In the genomic region with DNA sequence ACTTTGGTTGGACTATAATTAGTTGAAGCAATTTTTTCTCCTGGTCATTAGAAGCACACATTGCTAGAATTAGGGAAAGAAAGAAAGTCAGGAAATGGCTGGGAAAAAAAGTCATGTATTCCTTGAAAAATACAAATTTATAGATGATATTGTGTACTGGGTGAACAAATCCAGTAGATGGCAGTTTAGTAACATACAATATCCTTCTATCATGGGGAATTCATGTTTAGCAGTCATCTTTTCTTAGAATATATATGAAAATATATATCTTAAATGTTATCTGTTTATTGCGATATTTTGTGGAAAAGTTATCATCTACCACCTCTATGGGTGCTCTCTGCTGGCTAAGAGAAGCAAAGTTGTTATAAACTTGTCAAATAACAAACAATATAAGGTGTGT, we compare ENCODE assay signal across 8 cellular contexts. TPM values are rescaled to one million over a fixed set of nuclear protein-coding genes. Genes with fewer than 3 reads are reported as not detected.
DNase-seq lines count a peak whose midpoint lies in the region; TF ChIP-seq lines count a peak whose summit lies in the region.
"Had no signal": no experiment of that assay in that cellular context is flagged by ENCODE, and none has a peak within 500 bp of the region (broad histone marks: within the 10 kb centered on the region; RNA-seq: fewer than 3 reads in every experiment).

No MANE protein-coding gene starts in this region.

- H3K27me3 ChIP-seq in mammary epithelial cell (ENCODE audit: insufficient read depth, low read length) (peaks cover 6% of the 10 kb centered on the region), testis (no peaks in the 10 kb centered on the region)

- H2AFZ ChIP-seq in mammary epithelial cell (ENCODE audit: low read depth, low read length) = no peak overlapping the region

- intact Hi-C loops in mammary epithelial cell (cut with micrococcal nuclease) (loop anchor here (5.0 kb wide), 1 partner anchor 428 kb away; no protein-coding TSS in a partner anchor), testis (cut with DNase I; ENCODE audit: low total_unique reads) (no loop called here)

- no peak overlapping the region for H3K27ac Mint-ChIP-seq in neural crest cell (ENCODE audit: unreplicated experiment)

- no peak overlapping the region for H3K27ac ChIP-seq in mammary epithelial cell (ENCODE audit: insufficient read depth, low read depth, low read length)
- no peak overlapping the region for H3K27ac ChIP-seq in coronary artery
- no peak overlapping the region for H3K27ac ChIP-seq in testis

- CTCF ChIA-PET in GM10248 (lab: Yijun Ruan, JAX) = no interaction called here
- CTCF ChIA-PET in mammary epithelial cell (lab: Charles Lee; ENCODE audit: low non-redundant PET) = no interaction called here

- H4K20me1 ChIP-seq in mammary epithelial cell (ENCODE audit: insufficient read depth, low read length) = no peaks in the 10 kb centered on the region

- H3K36me3 Mint-ChIP-seq in neural crest cell (ENCODE audit: low read depth) = no peaks in the 10 kb centered on the region

- in situ Hi-C loops in mammary epithelial cell (cut with MboI; ENCODE audit: low sequenced_read_pairs in 2 of 2) = no loop called here

- dilution Hi-C loops in mammary epithelial cell (cut with HindIII; ENCODE audit: low sequenced_read_pairs) = no loop called here

- H3K79me2 ChIP-seq in mammary epithelial cell (ENCODE audit: insufficient read depth, low read length) = no peaks in the 10 kb centered on the region

- H3K27me3 Mint-ChIP-seq in neural crest cell (ENCODE audit: low read depth) = peaks cover 13% of the 10 kb centered on the region

- no peaks in the 10 kb centered on the region for H3K4me1 Mint-ChIP-seq in neural crest cell

- TF ChIP-seq CTCF in GM10248 (IDR thresholded peaks at IDR 0.05; ENCODE audit: control extremely low read depth, extremely low read depth, low read depth, missing control alignments) (peak; percentile 38), mammary epithelial cell (conservative IDR thresholded peaks at IDR 0.05 in 1 of 2, IDR thresholded peaks at IDR 0.05 in 1 of 2; ENCODE audit: extremely low read depth in 1 of 2, insufficient read depth in 1 of 2, low read depth in 1 of 2, low read length in 2 of 2) (peak; percentile 19 to 49), neural crest cell (conservative IDR thresholded peaks at IDR 0.05) (peak; percentile 67), coronary artery (IDR thresholded peaks at IDR 0.05) (no peak), testis (IDR thresholded peaks at IDR 0.05) (peak in 1 of 3 experiments; percentile 29)

- WGBS in mammary epithelial cell (ENCODE audit: low coverage, missing lambda C conversion rate) = 67% methylated on average over 1 of the region's 1 CpG
- 49 to 59% methylated on average over 1 of the region's 1 CpG for WGBS in testis, 2 donors

- H3K4me3 ChIP-seq in mammary epithelial cell (replicated peaks in 1 of 3; ENCODE audit: insufficient read depth in 1 of 3, low read depth in 2 of 3, low read length in 3 of 3) = no peak overlapping the region
- no peak overlapping the region for H3K4me3 ChIP-seq in coronary artery
- no peak overlapping the region for H3K4me3 ChIP-seq in testis

- H3K36me3 ChIP-seq in mammary epithelial cell (ENCODE audit: insufficient read depth, low read length) (no peaks in the 10 kb centered on the region), testis (ENCODE audit: low read depth, missing control alignments) (no peaks in the 10 kb centered on the region)

- TF ChIP-seq POLR2A in testis (IDR thresholded peaks at IDR 0.05) = no peak

- no peaks in the 10 kb centered on the region for H3K9me3 Mint-ChIP-seq in neural crest cell

- POLR2A ChIA-PET in GM10248 (lab: Yijun Ruan, JAX) = no interaction called here

- no peak overlapping the region for H3K4me2 ChIP-seq in mammary epithelial cell (ENCODE audit: insufficient read depth, low read depth, low read length)

- no peak overlapping the region for H3K4me3 Mint-ChIP-seq in neural crest cell

- H3K4me1 ChIP-seq in mammary epithelial cell (ENCODE audit: insufficient read depth, low read length) = peaks cover 9% of the 10 kb centered on the region
- no peaks in the 10 kb centered on the region for H3K4me1 ChIP-seq in testis

- H3K9me3 ChIP-seq in mammary epithelial cell (replicated peaks; ENCODE audit: insufficient read depth, low read length) (no peaks in the 10 kb centered on the region), testis (no peaks in the 10 kb centered on the region)

- DNase-seq in GM10248 (ENCODE audit: extremely low spot score) = no peak
- peak; percentile 5 for DNase-seq in NCI-H1105 (lab: John Stamatoyannopoulos, UW)
- no peak for DNase-seq in mammary epithelial cell
- DNase-seq in neural crest cell (ENCODE audit: low read depth, low spot score) = no peak
- no peak for DNase-seq in coronary artery (ENCODE audit: low spot score)
- no peak for DNase-seq in testis
- DNase-seq in stimulated activated CD4-positive, alpha-beta T cell treated with anti-CD3 and anti-CD28 coated beads, Interleukin-1b, Interleukin-23, amount 100 ng/mL, for 48 hours = no peak
- DNase-seq: NCI-H774 had no signal

- H3K9ac ChIP-seq in mammary epithelial cell (ENCODE audit: insufficient read depth, low read length) = no peak overlapping the region

- no TSS peak for BruUV-seq in mammary epithelial cell (replicated peaks; lab: Mats Ljungman, UMichigan)

RNA-seq across cellular contexts. Expression of a gene that starts 13.1 kb away (rescaled TPM):
- total RNA-seq in mammary epithelial cell (10 to 100 TPM; 40.7 to 80.8 TPM), neural crest cell (112 and 113 TPM in 2 replicates), testis (100 to 1,000 TPM; 110 to 153 TPM)
- polyA plus RNA-seq in mammary epithelial cell (36.3 TPM), testis (ENCODE audit: insufficient read depth, low read depth, low replicate concordance) (92.7 TPM)
- 28.1 TPM for polyA minus RNA-seq in mammary epithelial cell

RNA-seq across cellular contexts. Expression of a gene that starts 46.3 kb away (rescaled TPM):
- total RNA-seq in mammary epithelial cell = not detected
- not detected for polyA plus RNA-seq in mammary epithelial cell
- not detected for polyA minus RNA-seq in mammary epithelial cell
- not detected in 2 replicates for total RNA-seq in neural crest cell
- total RNA-seq in testis = under 1 TPM; 0.31 to 0.43 TPM
- polyA plus RNA-seq in testis (ENCODE audit: insufficient read depth, low read depth, low replicate concordance) = 3.6 TPM
